1 cellular context compared by ENCODE assay signal in genomic region chr2:74507926-74508520, GRCh38.
TF ChIP-seq lines count a peak whose summit lies in the region.

No MANE protein-coding gene starts in this region.

TF ChIP-seq in HepG2, 621 proteins besides CTCF, POLR2A, EP300 and RAD21 (continued from another document and continues in another):
- TF ChIP-seq ZBTB33 (CRISPR knock-in tag; IDR thresholded peaks at IDR 0.05) = no peak
- 0 out of 2 replicates have a peak, but pooled peaks have one; percentile 4 for TF ChIP-seq FOXC1 (CRISPR knock-in tag; IDR thresholded peaks at IDR 0.05; ENCODE audit: borderline replicate concordance)
- no peak for TF ChIP-seq ZNF776 (CRISPR knock-in tag; IDR thresholded peaks at IDR 0.05)
- no peak for TF ChIP-seq SIX1 (CRISPR knock-in tag; IDR thresholded peaks at IDR 0.05; ENCODE audit: borderline replicate concordance)
- no peak for TF ChIP-seq DR1 (CRISPR knock-in tag; IDR thresholded peaks at IDR 0.05)
- TF ChIP-seq SCMH1 (CRISPR knock-in tag; IDR thresholded peaks at IDR 0.05; ENCODE audit: borderline replicate concordance) = no peak
- TF ChIP-seq GMEB1 (CRISPR knock-in tag; IDR thresholded peaks at IDR 0.05; ENCODE audit: borderline replicate concordance) = no peak
- no peak for TF ChIP-seq ZNF597 (CRISPR knock-in tag; IDR thresholded peaks at IDR 0.05)
- peak; percentile 31 for TF ChIP-seq ZFP36L1 (CRISPR knock-in tag; IDR thresholded peaks at IDR 0.05)
- no peak for TF ChIP-seq ZNF556 (CRISPR knock-in tag; IDR thresholded peaks at IDR 0.05; ENCODE audit: borderline replicate concordance)
- TF ChIP-seq HDAC1 (CRISPR knock-in tag; IDR thresholded peaks at IDR 0.05) = no peak; the same call in 1 of the 2 replicates
- 0 out of 2 replicates have a peak, but pooled peaks have one; percentile 45 for TF ChIP-seq CHD4 (IDR thresholded peaks at IDR 0.05; ENCODE audit: borderline replicate concordance, low read length)
- peak; percentile 13 for TF ChIP-seq ZNF605 (CRISPR knock-in tag; IDR thresholded peaks at IDR 0.05)
- TF ChIP-seq KLF9 (CRISPR knock-in tag; IDR thresholded peaks at IDR 0.05; ENCODE audit: low read depth) = no peak
- 0 out of 2 replicates have a peak, but pooled peaks have one; percentile 59 for TF ChIP-seq ZNF296 (CRISPR knock-in tag; conservative IDR thresholded peaks at IDR 0.05)
- no peak for TF ChIP-seq FUBP1 (CRISPR knock-in tag; IDR thresholded peaks at IDR 0.05; ENCODE audit: borderline replicate concordance)
- TF ChIP-seq ZFY (CRISPR knock-in tag; IDR thresholded peaks at IDR 0.05) = peak; percentile 59
- no peak for TF ChIP-seq ETV5 (CRISPR knock-in tag; IDR thresholded peaks at IDR 0.05; ENCODE audit: borderline replicate concordance)
- TF ChIP-seq SNRNP70 (IDR thresholded peaks at IDR 0.05; ENCODE audit: low read depth, low read length) = no peak
- TF ChIP-seq PRDM10 (CRISPR knock-in tag; IDR thresholded peaks at IDR 0.05; ENCODE audit: low read depth) = 0 out of 2 replicates have a peak, but pooled peaks have one; percentile 15
- TF ChIP-seq MEIS2 (CRISPR knock-in tag; IDR thresholded peaks at IDR 0.05) = no peak
- no peak for TF ChIP-seq CEBPZ (IDR thresholded peaks at IDR 0.05; ENCODE audit: low read length)
- no peak for TF ChIP-seq ZNF775 (CRISPR knock-in tag; IDR thresholded peaks at IDR 0.05; ENCODE audit: borderline replicate concordance)
- no peak for TF ChIP-seq ZNF777 (CRISPR knock-in tag; IDR thresholded peaks at IDR 0.05)
- no peak for TF ChIP-seq HIVEP1 (CRISPR knock-in tag; IDR thresholded peaks at IDR 0.05)
- no peak for TF ChIP-seq ZSCAN30 (CRISPR knock-in tag; IDR thresholded peaks at IDR 0.05)
- no peak for TF ChIP-seq ZNF670 (CRISPR knock-in tag; IDR thresholded peaks at IDR 0.05; ENCODE audit: borderline replicate concordance)
- 0 out of 2 replicates have a peak, but pooled peaks have one; percentile 43 for TF ChIP-seq ESRRA (CRISPR knock-in tag; IDR thresholded peaks at IDR 0.05; ENCODE audit: low read depth)
- TF ChIP-seq HINFP (CRISPR knock-in tag; IDR thresholded peaks at IDR 0.05; ENCODE audit: low read depth) = 0 out of 2 replicates have a peak, but pooled peaks have one; percentile 41
- TF ChIP-seq IKZF4 (CRISPR knock-in tag; IDR thresholded peaks at IDR 0.05; ENCODE audit: borderline replicate concordance, low read depth, not compliant biosample characterization) = no peak
- no peak for TF ChIP-seq DNMT3B (CRISPR knock-in tag; conservative IDR thresholded peaks at IDR 0.05)
- TF ChIP-seq HNRNPL (IDR thresholded peaks at IDR 0.05; ENCODE audit: low read depth, low read length) = 0 out of 2 replicates have a peak, but pooled peaks have one; percentile 3
- 0 out of 2 replicates have a peak, but pooled peaks have one; percentile 34 for TF ChIP-seq ZNF431 (CRISPR knock-in tag; IDR thresholded peaks at IDR 0.05; ENCODE audit: borderline replicate concordance, low read depth)
- TF ChIP-seq ZNF577 (CRISPR knock-in tag; IDR thresholded peaks at IDR 0.05; ENCODE audit: borderline replicate concordance, low read depth) = no peak
- peak; percentile 64 for TF ChIP-seq ZBTB7B (CRISPR knock-in tag; IDR thresholded peaks at IDR 0.05)
- no peak for TF ChIP-seq MBNL3 (CRISPR knock-in tag; conservative IDR thresholded peaks at IDR 0.05)
- TF ChIP-seq ZNF614 (CRISPR knock-in tag; IDR thresholded peaks at IDR 0.05; ENCODE audit: borderline replicate concordance) = no peak
- no peak for TF ChIP-seq ZNF235 (CRISPR knock-in tag; IDR thresholded peaks at IDR 0.05; ENCODE audit: borderline replicate concordance)
- no peak for TF ChIP-seq ZNF12 (CRISPR knock-in tag; IDR thresholded peaks at IDR 0.05)
- no peak for TF ChIP-seq ZZZ3 (CRISPR knock-in tag; IDR thresholded peaks at IDR 0.05; ENCODE audit: borderline replicate concordance)
- peak; percentile 52 for TF ChIP-seq MAX (IDR thresholded peaks at IDR 0.05)
- TF ChIP-seq CENPT (CRISPR knock-in tag; IDR thresholded peaks at IDR 0.05; ENCODE audit: low read depth) = no peak
- TF ChIP-seq ZNF274 (CRISPR knock-in tag; IDR thresholded peaks at IDR 0.05) = 0 out of 2 replicates have a peak, but pooled peaks have one; percentile 5
- 0 out of 2 replicates have a peak, but pooled peaks have one; percentile 2 for TF ChIP-seq BRCA1 (CRISPR knock-in tag; IDR thresholded peaks at IDR 0.05)
- no peak for TF ChIP-seq HNRNPH1 (optimal IDR thresholded peaks at IDR 0.05; ENCODE audit: low read depth, low read length)
- no peak for TF ChIP-seq ZNF281 (CRISPR knock-in tag; IDR thresholded peaks at IDR 0.05; ENCODE audit: borderline replicate concordance)
- TF ChIP-seq MBD4 (IDR thresholded peaks at IDR 0.05; ENCODE audit: borderline replicate concordance, low read length) = no peak
- TF ChIP-seq NR2F1 (CRISPR knock-in tag; IDR thresholded peaks at IDR 0.05) = no peak
